In the genomic region with DNA sequence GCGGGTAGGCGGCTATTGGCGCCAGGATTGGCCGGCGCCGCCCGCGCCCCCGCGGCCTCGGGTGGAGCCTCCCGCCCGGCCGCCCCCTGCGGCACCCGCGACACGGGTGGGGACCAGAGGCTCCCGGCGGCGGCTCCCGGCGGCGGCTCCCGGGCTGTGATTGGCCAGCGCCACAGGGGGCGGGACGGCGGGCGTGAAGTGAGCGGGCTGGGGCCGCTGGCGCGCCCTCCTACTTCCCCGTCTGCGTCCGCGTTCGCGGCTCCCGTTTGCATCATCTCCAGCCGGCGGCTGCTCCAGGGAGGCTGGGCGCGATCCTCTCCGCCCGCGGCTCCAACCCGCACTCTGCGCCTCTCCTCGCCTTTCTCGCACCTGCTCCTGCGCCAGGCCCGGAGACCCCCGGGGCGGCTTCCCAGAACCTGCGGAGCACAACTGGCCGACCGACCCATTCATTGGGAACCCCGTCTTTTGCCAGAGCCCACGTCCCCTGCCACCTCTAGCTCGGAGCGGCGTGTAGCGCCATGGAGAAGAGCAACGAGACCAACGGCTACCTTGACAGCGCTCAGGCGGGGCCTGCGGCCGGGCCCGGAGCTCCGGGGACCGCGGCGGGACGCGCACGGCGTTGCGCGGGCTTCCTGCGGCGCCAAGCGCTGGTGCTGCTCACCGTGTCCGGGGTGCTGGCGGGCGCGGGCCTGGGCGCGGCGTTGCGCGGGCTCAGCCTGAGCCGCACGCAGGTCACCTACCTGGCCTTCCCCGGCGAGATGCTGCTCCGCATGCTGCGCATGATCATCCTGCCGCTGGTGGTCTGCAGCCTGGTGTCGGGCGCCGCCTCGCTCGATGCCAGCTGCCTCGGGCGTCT, we compare ENCODE assay signal across 1 cellular context.
TF ChIP-seq lines count a peak whose summit lies in the region.

A gene (plus strand): TSS at position 274 of the 856 bp plus-strand sequence. CDS start 245 bp downstream, at position 519.

TF ChIP-seq in HepG2, 621 proteins besides CTCF, POLR2A, EP300 and RAD21 (continued from another document and continues in another):
- TF ChIP-seq, protein P1, sequence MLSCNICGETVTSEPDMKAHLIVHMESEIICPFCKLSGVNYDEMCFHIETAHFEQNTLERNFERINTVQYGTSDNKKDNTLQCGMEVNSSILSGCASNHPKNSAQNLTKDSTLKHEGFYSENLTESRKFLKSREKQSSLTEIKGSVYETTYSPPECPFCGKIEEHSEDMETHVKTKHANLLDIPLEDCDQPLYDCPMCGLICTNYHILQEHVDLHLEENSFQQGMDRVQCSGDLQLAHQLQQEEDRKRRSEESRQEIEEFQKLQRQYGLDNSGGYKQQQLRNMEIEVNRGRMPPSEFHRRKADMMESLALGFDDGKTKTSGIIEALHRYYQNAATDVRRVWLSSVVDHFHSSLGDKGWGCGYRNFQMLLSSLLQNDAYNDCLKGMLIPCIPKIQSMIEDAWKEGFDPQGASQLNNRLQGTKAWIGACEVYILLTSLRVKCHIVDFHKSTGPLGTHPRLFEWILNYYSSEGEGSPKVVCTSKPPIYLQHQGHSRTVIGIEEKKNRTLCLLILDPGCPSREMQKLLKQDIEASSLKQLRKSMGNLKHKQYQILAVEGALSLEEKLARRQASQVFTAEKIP (CRISPR knock-in tag; IDR thresholded peaks at IDR 0.05; ENCODE audit: borderline replicate concordance), result no peak
- TF ChIP-seq, protein P2, sequence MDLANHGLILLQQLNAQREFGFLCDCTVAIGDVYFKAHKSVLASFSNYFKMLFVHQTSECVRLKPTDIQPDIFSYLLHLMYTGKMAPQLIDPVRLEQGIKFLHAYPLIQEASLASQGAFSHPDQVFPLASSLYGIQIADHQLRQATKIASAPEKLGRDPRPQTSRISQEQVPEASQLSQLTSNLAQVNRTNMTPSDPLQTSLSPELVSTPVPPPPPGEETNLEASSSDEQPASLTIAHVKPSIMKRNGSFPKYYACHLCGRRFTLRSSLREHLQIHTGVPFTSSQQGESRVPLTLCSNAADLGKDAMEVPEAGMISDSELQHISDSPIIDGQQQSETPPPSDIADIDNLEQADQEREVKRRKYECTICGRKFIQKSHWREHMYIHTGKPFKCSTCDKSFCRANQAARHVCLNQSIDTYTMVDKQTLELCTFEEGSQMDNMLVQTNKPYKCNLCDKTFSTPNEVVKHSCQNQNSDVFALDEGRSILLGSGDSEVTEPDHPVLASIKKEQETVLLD (CRISPR knock-in tag; IDR thresholded peaks at IDR 0.05; ENCODE audit: low read depth), result peak; percentile 71; the same call in 1 of the 2 replicates
- TF ChIP-seq PCBP1 (IDR thresholded peaks at IDR 0.05; ENCODE audit: borderline replicate concordance, low read depth, low read length) (no peak), ELF1 (CRISPR knock-in tag; IDR thresholded peaks at IDR 0.05) (peak; percentile 57), ARNT (IDR thresholded peaks at IDR 0.05) (no peak), CBX1 (IDR thresholded peaks at IDR 0.05; ENCODE audit: low read depth) (peak; percentile 11), NR2F1 (CRISPR knock-in tag; IDR thresholded peaks at IDR 0.05) (no peak), ZNF883 (CRISPR knock-in tag; IDR thresholded peaks at IDR 0.05; ENCODE audit: not compliant biosample characterization) (no peak), FOXK1 (CRISPR knock-in tag; IDR thresholded peaks at IDR 0.05; ENCODE audit: borderline replicate concordance, low read depth) (0 out of 2 replicates have a peak, but pooled peaks have one; percentile 6), ZNF713 (CRISPR knock-in tag; IDR thresholded peaks at IDR 0.05) (no peak), FOXM1 (CRISPR knock-in tag; IDR thresholded peaks at IDR 0.05) (0 out of 2 replicates have a peak, but pooled peaks have one; percentile 46), ZNF333 (CRISPR knock-in tag; IDR thresholded peaks at IDR 0.05; ENCODE audit: borderline replicate concordance) (peak; percentile 68; the same call in 1 of the 2 replicates), DR1 (CRISPR knock-in tag; IDR thresholded peaks at IDR 0.05) (peak; percentile 31; the same call in 1 of the 2 replicates), ZNF101 (CRISPR knock-in tag; IDR thresholded peaks at IDR 0.05; ENCODE audit: borderline replicate concordance, low read depth) (no peak), ZNF569 (CRISPR knock-in tag; IDR thresholded peaks at IDR 0.05; ENCODE audit: borderline replicate concordance) (no peak), AGO2 (optimal IDR thresholded peaks at IDR 0.05; ENCODE audit: low read depth, low read length) (peak; percentile 84), TEAD2 (CRISPR knock-in tag; IDR thresholded peaks at IDR 0.05) (no peak), SP1 (IDR thresholded peaks at IDR 0.05) (no peak), SP1 (CRISPR knock-in tag; IDR thresholded peaks at IDR 0.05) (no peak; the same call in 1 of the 2 replicates), POGZ (CRISPR knock-in tag; IDR thresholded peaks at IDR 0.05) (no peak; the same call in 1 of the 2 replicates), NFYB (CRISPR knock-in tag; IDR thresholded peaks at IDR 0.05) (peak; percentile 74), ZNF326 (CRISPR knock-in tag; IDR thresholded peaks at IDR 0.05; ENCODE audit: borderline replicate concordance) (no peak), NBN (conservative IDR thresholded peaks at IDR 0.05) (no peak), ZNF33B (CRISPR knock-in tag; IDR thresholded peaks at IDR 0.05) (no peak), RORA (CRISPR knock-in tag; IDR thresholded peaks at IDR 0.05) (no peak), HNRNPH1 (optimal IDR thresholded peaks at IDR 0.05; ENCODE audit: low read depth, low read length) (no peak), CENPX (CRISPR knock-in tag; IDR thresholded peaks at IDR 0.05) (no peak), KLF15 (CRISPR knock-in tag; IDR thresholded peaks at IDR 0.05; ENCODE audit: borderline replicate concordance) (peak; percentile 89)
- TF ChIP-seq, protein P3, sequence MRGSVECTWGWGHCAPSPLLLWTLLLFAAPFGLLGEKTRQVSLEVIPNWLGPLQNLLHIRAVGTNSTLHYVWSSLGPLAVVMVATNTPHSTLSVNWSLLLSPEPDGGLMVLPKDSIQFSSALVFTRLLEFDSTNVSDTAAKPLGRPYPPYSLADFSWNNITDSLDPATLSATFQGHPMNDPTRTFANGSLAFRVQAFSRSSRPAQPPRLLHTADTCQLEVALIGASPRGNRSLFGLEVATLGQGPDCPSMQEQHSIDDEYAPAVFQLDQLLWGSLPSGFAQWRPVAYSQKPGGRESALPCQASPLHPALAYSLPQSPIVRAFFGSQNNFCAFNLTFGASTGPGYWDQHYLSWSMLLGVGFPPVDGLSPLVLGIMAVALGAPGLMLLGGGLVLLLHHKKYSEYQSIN (CRISPR knock-in tag; IDR thresholded peaks at IDR 0.05; ENCODE audit: borderline replicate concordance), result no peak; the same call in 1 of the 2 replicates
- TF ChIP-seq, protein P4, sequence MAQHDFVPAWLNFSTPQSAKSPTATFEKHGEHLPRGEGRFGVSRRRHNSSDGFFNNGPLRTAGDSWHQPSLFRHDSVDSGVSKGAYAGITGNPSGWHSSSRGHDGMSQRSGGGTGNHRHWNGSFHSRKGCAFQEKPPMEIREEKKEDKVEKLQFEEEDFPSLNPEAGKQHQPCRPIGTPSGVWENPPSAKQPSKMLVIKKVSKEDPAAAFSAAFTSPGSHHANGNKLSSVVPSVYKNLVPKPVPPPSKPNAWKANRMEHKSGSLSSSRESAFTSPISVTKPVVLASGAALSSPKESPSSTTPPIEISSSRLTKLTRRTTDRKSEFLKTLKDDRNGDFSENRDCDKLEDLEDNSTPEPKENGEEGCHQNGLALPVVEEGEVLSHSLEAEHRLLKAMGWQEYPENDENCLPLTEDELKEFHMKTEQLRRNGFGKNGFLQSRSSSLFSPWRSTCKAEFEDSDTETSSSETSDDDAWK (CRISPR knock-in tag; IDR thresholded peaks at IDR 0.05), result no peak
- TF ChIP-seq, protein P5, sequence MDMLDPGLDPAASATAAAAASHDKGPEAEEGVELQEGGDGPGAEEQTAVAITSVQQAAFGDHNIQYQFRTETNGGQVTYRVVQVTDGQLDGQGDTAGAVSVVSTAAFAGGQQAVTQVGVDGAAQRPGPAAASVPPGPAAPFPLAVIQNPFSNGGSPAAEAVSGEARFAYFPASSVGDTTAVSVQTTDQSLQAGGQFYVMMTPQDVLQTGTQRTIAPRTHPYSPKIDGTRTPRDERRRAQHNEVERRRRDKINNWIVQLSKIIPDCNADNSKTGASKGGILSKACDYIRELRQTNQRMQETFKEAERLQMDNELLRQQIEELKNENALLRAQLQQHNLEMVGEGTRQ (IDR thresholded peaks at IDR 0.05; ENCODE audit: low read depth, low read length), result no peak
- TF ChIP-seq, protein P5 (CRISPR knock-in tag; IDR thresholded peaks at IDR 0.05; ENCODE audit: borderline replicate concordance), result no peak
- TF ChIP-seq, protein P6, sequence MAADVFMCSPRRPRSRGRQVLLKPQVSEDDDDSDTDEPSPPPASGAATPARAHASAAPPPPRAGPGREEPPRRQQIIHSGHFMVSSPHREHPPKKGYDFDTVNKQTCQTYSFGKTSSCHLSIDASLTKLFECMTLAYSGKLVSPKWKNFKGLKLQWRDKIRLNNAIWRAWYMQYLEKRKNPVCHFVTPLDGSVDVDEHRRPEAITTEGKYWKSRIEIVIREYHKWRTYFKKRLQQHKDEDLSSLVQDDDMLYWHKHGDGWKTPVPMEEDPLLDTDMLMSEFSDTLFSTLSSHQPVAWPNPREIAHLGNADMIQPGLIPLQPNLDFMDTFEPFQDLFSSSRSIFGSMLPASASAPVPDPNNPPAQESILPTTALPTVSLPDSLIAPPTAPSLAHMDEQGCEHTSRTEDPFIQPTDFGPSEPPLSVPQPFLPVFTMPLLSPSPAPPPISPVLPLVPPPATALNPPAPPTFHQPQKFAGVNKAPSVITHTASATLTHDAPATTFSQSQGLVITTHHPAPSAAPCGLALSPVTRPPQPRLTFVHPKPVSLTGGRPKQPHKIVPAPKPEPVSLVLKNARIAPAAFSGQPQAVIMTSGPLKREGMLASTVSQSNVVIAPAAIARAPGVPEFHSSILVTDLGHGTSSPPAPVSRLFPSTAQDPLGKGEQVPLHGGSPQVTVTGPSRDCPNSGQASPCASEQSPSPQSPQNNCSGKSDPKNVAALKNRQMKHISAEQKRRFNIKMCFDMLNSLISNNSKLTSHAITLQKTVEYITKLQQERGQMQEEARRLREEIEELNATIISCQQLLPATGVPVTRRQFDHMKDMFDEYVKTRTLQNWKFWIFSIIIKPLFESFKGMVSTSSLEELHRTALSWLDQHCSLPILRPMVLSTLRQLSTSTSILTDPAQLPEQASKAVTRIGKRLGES (CRISPR knock-in tag; IDR thresholded peaks at IDR 0.05; ENCODE audit: borderline replicate concordance), result peak; percentile 39; the same call in 1 of the 2 replicates
- TF ChIP-seq, protein P7, sequence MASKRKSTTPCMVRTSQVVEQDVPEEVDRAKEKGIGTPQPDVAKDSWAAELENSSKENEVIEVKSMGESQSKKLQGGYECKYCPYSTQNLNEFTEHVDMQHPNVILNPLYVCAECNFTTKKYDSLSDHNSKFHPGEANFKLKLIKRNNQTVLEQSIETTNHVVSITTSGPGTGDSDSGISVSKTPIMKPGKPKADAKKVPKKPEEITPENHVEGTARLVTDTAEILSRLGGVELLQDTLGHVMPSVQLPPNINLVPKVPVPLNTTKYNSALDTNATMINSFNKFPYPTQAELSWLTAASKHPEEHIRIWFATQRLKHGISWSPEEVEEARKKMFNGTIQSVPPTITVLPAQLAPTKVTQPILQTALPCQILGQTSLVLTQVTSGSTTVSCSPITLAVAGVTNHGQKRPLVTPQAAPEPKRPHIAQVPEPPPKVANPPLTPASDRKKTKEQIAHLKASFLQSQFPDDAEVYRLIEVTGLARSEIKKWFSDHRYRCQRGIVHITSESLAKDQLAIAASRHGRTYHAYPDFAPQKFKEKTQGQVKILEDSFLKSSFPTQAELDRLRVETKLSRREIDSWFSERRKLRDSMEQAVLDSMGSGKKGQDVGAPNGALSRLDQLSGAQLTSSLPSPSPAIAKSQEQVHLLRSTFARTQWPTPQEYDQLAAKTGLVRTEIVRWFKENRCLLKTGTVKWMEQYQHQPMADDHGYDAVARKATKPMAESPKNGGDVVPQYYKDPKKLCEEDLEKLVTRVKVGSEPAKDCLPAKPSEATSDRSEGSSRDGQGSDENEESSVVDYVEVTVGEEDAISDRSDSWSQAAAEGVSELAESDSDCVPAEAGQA (IDR thresholded peaks at IDR 0.05; ENCODE audit: low read depth), result peak; percentile 19; the same call in 1 of the 2 replicates
- TF ChIP-seq, protein P7 (CRISPR knock-in tag; IDR thresholded peaks at IDR 0.05; ENCODE audit: borderline replicate concordance), result peak; percentile 20; the same call in 1 of the 2 replicates
- TF ChIP-seq, protein P8, sequence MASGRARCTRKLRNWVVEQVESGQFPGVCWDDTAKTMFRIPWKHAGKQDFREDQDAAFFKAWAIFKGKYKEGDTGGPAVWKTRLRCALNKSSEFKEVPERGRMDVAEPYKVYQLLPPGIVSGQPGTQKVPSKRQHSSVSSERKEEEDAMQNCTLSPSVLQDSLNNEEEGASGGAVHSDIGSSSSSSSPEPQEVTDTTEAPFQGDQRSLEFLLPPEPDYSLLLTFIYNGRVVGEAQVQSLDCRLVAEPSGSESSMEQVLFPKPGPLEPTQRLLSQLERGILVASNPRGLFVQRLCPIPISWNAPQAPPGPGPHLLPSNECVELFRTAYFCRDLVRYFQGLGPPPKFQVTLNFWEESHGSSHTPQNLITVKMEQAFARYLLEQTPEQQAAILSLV (CRISPR knock-in tag; IDR thresholded peaks at IDR 0.05; ENCODE audit: borderline replicate concordance), result peak; percentile 70; the same call in 1 of the 2 replicates
- TF ChIP-seq, protein P9, sequence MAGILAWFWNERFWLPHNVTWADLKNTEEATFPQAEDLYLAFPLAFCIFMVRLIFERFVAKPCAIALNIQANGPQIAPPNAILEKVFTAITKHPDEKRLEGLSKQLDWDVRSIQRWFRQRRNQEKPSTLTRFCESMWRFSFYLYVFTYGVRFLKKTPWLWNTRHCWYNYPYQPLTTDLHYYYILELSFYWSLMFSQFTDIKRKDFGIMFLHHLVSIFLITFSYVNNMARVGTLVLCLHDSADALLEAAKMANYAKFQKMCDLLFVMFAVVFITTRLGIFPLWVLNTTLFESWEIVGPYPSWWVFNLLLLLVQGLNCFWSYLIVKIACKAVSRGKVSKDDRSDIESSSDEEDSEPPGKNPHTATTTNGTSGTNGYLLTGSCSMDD (CRISPR knock-in tag; IDR thresholded peaks at IDR 0.05), result no peak
